Comparison of ENCODE assay signal across 9 cellular contexts in the genomic region with DNA sequence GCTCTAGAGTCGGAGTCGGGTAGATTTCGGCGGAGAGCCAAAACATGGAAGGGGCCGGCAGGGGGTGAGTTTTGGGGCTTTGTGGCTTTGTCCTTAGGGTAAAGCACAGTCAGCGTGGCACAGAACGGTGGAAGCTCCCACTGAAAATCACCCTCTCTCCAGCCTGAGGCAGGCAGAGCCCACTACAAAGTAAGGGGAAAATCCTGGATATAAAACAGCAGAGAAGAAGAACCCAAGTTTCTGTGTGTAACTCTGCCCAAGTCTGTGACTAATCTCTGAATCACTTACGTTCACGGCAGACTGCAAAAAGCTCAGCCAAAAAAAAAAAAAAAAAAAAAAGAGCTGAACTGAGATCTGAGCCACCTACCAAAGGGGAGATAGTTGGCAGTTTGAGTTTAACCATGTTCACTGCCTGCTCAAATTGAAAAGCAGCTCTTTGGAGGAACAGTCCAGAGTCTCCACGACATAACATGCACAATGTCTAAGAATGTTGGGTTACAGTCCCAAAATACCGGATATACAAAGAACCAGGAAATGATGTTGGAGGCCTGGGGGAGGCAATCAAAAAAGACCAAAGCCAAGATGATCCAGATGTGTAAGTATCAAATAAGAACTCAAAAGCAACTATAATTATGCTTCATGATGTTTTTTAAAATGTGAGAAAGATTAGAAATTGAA. TPM values are rescaled to one million over a fixed set of nuclear protein-coding genes. Genes with fewer than 3 reads are reported as not detected.
DNase-seq lines count a peak whose midpoint lies in the region; ATAC-seq and TF ChIP-seq lines count a peak whose summit lies in the region.
"Had no signal": no experiment of that assay in that cellular context is flagged by ENCODE, and none has a peak within 500 bp of the region (broad histone marks: within the 10 kb centered on the region; RNA-seq: fewer than 3 reads in every experiment).

No MANE protein-coding gene starts in this region.

- H3K36me3 ChIP-seq in ascending aorta (peaks cover 3 to 14% of the 10 kb centered on the region in 2 donors), urinary bladder (ENCODE audit: insufficient read depth) (peaks cover under 1% of the 10 kb centered on the region)

- H3K27ac Mint-ChIP-seq in activated T-cell treated with anti-CD3 and anti-CD28 coated beads, Interleukin-2, amount 50 U/mL, for 24 hours, result no peak overlapping the region

- no peaks in the 10 kb centered on the region for H3K27me3 ChIP-seq in ascending aorta
- H3K27me3 ChIP-seq: BLaER1 had no signal

- H3K9me3 ChIP-seq in ascending aorta, result no peaks in the 10 kb centered on the region
- H3K9me3 ChIP-seq: BLaER1 had no signal

- peaks cover 9% of the 10 kb centered on the region for H3K36me3 Mint-ChIP-seq in activated T-cell treated with anti-CD3 and anti-CD28 coated beads, Interleukin-2, amount 50 U/mL, for 4 hours (ENCODE audit: insufficient read depth)
- H3K36me3 Mint-ChIP-seq in activated T-cell treated with anti-CD3 and anti-CD28 coated beads, Interleukin-2, amount 50 U/mL, for 24 hours (ENCODE audit: low read depth), result peaks cover 25% of the 10 kb centered on the region

- H3K27ac ChIP-seq in ascending aorta (peak overlapping the region; percentile 34 to 60), urinary bladder (ENCODE audit: low read depth) (no peak overlapping the region)
- H3K27ac ChIP-seq: BLaER1 had no signal

- H3K4me1 ChIP-seq in ascending aorta (no peaks in the 10 kb centered on the region), urinary bladder (ENCODE audit: insufficient read depth) (no peaks in the 10 kb centered on the region)
- H3K4me1 ChIP-seq: BLaER1 had no signal

- H3K9me3 Mint-ChIP-seq in activated T-cell treated with anti-CD3 and anti-CD28 coated beads, Interleukin-2, amount 50 U/mL, for 4 hours, result no peaks in the 10 kb centered on the region
- H3K9me3 Mint-ChIP-seq in activated T-cell treated with anti-CD3 and anti-CD28 coated beads, Interleukin-2, amount 50 U/mL, for 24 hours, result peaks cover 3% of the 10 kb centered on the region

- peak; percentile 63 to 66 for ATAC-seq in activated T-cell treated with anti-CD3 and anti-CD28 coated beads, Interleukin-2, amount 50 U/mL, for 4 hours

- peak overlapping the region; percentile 29 to 52 for H3K4me3 ChIP-seq in ascending aorta
- peak overlapping the region; percentile 3 for H3K4me3 ChIP-seq in urinary bladder (ENCODE audit: low read depth, low read length)
- H3K4me3 ChIP-seq: BLaER1 had no signal

- H3K27me3 Mint-ChIP-seq in activated T-cell treated with anti-CD3 and anti-CD28 coated beads, Interleukin-2, amount 50 U/mL, for 4 hours (ENCODE audit: low read depth), result peaks cover 3% of the 10 kb centered on the region
- H3K27me3 Mint-ChIP-seq in activated T-cell treated with anti-CD3 and anti-CD28 coated beads, Interleukin-2, amount 50 U/mL, for 24 hours, result peaks cover 3% of the 10 kb centered on the region

- no peak for DNase-seq in activated T-cell treated with anti-CD3 and anti-CD28 coated beads, Interleukin-2, amount 50 U/mL, for 4 hours
- DNase-seq in activated T-cell treated with anti-CD3 and anti-CD28 coated beads, Interleukin-2, amount 50 U/mL, for 24 hours, result no peak
- DNase-seq in ascending aorta (ENCODE audit: low spot score in 2 of 2) (no peak), inferior parietal cortex (ENCODE audit: extremely low spot score) (peak; percentile 22), NCI-H1048 (lab: John Stamatoyannopoulos, UW) (no peak), GM19240 (ENCODE audit: insufficient read length, low spot score) (no peak), AML-193 (lab: John Stamatoyannopoulos, UW) (no peak)

- peaks cover 7% of the 10 kb centered on the region for H3K4me1 Mint-ChIP-seq in activated T-cell treated with anti-CD3 and anti-CD28 coated beads, Interleukin-2, amount 50 U/mL, for 4 hours (ENCODE audit: low read depth)
- peaks cover 13% of the 10 kb centered on the region for H3K4me1 Mint-ChIP-seq in activated T-cell treated with anti-CD3 and anti-CD28 coated beads, Interleukin-2, amount 50 U/mL, for 24 hours (ENCODE audit: low read depth)

- TF ChIP-seq CTCF in ascending aorta (IDR thresholded peaks at IDR 0.05), result no peak

- no peak overlapping the region for H3K4me3 Mint-ChIP-seq in activated T-cell treated with anti-CD3 and anti-CD28 coated beads, Interleukin-2, amount 50 U/mL, for 4 hours
- H3K4me3 Mint-ChIP-seq in activated T-cell treated with anti-CD3 and anti-CD28 coated beads, Interleukin-2, amount 50 U/mL, for 24 hours, result no peak overlapping the region

- WGBS in urinary bladder, result 25% methylated on average over 11 of the region's 11 CpGs

- intact Hi-C loops in ascending aorta (cut with DNase I), result no loop called here

RNA-seq across cellular contexts. Expression of gene OR2K2, which starts 26.7 kb away (rescaled TPM):
- not detected for total RNA-seq in activated T-cell treated with anti-CD3 and anti-CD28 coated beads, Interleukin-2, amount 50 U/mL, for 4 hours
- total RNA-seq in ascending aorta (not detected), urinary bladder (not detected)
- polyA plus RNA-seq in urinary bladder, result not detected
